ENCODE assay signal across 19 cellular contexts in genomic region chr2:75133621-75134020, GRCh38.
DNase-seq lines count a peak whose midpoint lies in the region; ATAC-seq and TF ChIP-seq lines count a peak whose summit lies in the region.
"Had no signal": no experiment of that assay in that cellular context is flagged by ENCODE, and none has a peak within 500 bp of the region (broad histone marks: within the 10 kb centered on the region; RNA-seq: fewer than 3 reads in every experiment).

No MANE protein-coding gene starts in this region.

- H4K91ac ChIP-seq in IMR-90 (ENCODE audit: insufficient read depth, low read depth, low read length), result no peak overlapping the region

- H3K36me3 Mint-ChIP-seq in stimulated activated effector memory CD8-positive, alpha-beta T cell treated with anti-CD3 and anti-CD28 coated beads, Interleukin-12 subunit alpha, Interleukin-12 subunit beta, amount 100 ng/mL, for 72 hours, result no peaks in the 10 kb centered on the region
- H3K36me3 Mint-ChIP-seq: CD4-positive, CD25-positive, alpha-beta regulatory T cell; CD8-positive, alpha-beta memory T cell had no signal

- H3K27me3 ChIP-seq in IMR-90 (ENCODE audit: control insufficient read depth, insufficient read depth, low read length) (no peaks in the 10 kb centered on the region), esophagus muscularis mucosa (no peaks in the 10 kb centered on the region), mesendoderm (ENCODE audit: insufficient read depth, low read length, poor library complexity) (no peaks in the 10 kb centered on the region), smooth muscle cell (ENCODE audit: low read depth) (no peaks in the 10 kb centered on the region)
- H3K27me3 ChIP-seq: BE2C had no signal

- H3K4me2 ChIP-seq in IMR-90 (ENCODE audit: low read depth, low read length) (no peak overlapping the region), mesendoderm (ENCODE audit: low read length) (no peak overlapping the region), smooth muscle cell (peak overlapping the region; percentile 48)

- H2BK15ac ChIP-seq in IMR-90 (ENCODE audit: low read depth, low read length) (no peak overlapping the region), mesendoderm (replicated peaks; ENCODE audit: low read depth) (no peak overlapping the region)

- H3K9me3 Mint-ChIP-seq in stimulated activated effector memory CD8-positive, alpha-beta T cell treated with anti-CD3 and anti-CD28 coated beads, Interleukin-12 subunit alpha, Interleukin-12 subunit beta, amount 100 ng/mL, for 72 hours, result no peaks in the 10 kb centered on the region
- H3K9me3 Mint-ChIP-seq: CD4-positive, CD25-positive, alpha-beta regulatory T cell had no signal

- H3K56ac ChIP-seq in IMR-90 (ENCODE audit: extremely low read depth, insufficient read depth, low read length), result no peak overlapping the region
- no peak overlapping the region for H3K56ac ChIP-seq in mesendoderm (ENCODE audit: low read length)

- H3K23ac ChIP-seq in IMR-90 (ENCODE audit: low read depth, low read length), result peak overlapping the region; percentile 44; the same call in 1 of the 2 replicates
- H3K23ac ChIP-seq in mesendoderm (ENCODE audit: low read length), result no peak overlapping the region

- H2BK120ac ChIP-seq in IMR-90 (ENCODE audit: low read depth, low read length) (no peak overlapping the region), mesendoderm (ENCODE audit: low read depth, low read length) (no peak overlapping the region)

- dilution Hi-C loops in IMR-90 (cut with HindIII; ENCODE audit: low sequenced_read_pairs, unreplicated experiment), result no loop called here

- no peak overlapping the region for H2AK5ac ChIP-seq in IMR-90 (ENCODE audit: low read depth, low read length)
- no peak overlapping the region for H2AK5ac ChIP-seq in mesendoderm (ENCODE audit: low read length)

- TF ChIP-seq EP300 in esophagus muscularis mucosa (IDR thresholded peaks at IDR 0.05), result no peak

- no peaks in the 10 kb centered on the region for H3K79me2 ChIP-seq in mesendoderm (ENCODE audit: control insufficient read depth, insufficient read depth, low read length)
- H3K79me2 ChIP-seq in smooth muscle cell (ENCODE audit: low read depth), result no peaks in the 10 kb centered on the region

- intact Hi-C loops in IMR-90 (cut with micrococcal nuclease) (no loop called here), esophagus muscularis mucosa (cut with DNase I) (no loop called here)

- no peak for DNase-seq in IMR-90
- peak; percentile 74 for DNase-seq in esophagus muscularis mucosa (ENCODE audit: extremely low spot score)
- peak; percentile 49 for DNase-seq in mesendoderm
- no peak for DNase-seq in smooth muscle cell (lab: John Stamatoyannopoulos, UW; ENCODE audit: unreplicated experiment)
- DNase-seq in coronary artery (ENCODE audit: low spot score), result no peak
- no peak for DNase-seq in activated CD4-positive, CD25-positive, alpha-beta regulatory T cell treated with anti-CD3 and anti-CD28 coated beads, Interleukin-2, amount 50 U/mL, for 72 hours
- DNase-seq in stimulated activated effector memory CD8-positive, alpha-beta T cell treated with anti-CD3 and anti-CD28 coated beads, Interleukin-12 subunit alpha, Interleukin-12 subunit beta, amount 100 ng/mL, for 72 hours (ENCODE audit: low spot score in 2 of 2), result no peak
- DNase-seq in HuH-7 (ENCODE audit: low spot score), result no peak
- DNase-seq: ACHN; BE2C; C1 segment of cervical spinal cord; CD4-positive, CD25-positive, alpha-beta regulatory T cell; CD8-positive, alpha-beta memory T cell; COR-L47; DMS 273 treated with DMSO at 0.1 percent for 48 hours; DMS53; DND-41; EL had no signal

- H3K9me3 ChIP-seq in IMR-90 (ENCODE audit: control insufficient read depth, insufficient read depth, low read length) (no peaks in the 10 kb centered on the region), esophagus muscularis mucosa (no peaks in the 10 kb centered on the region), smooth muscle cell (replicated peaks; ENCODE audit: low read depth) (no peaks in the 10 kb centered on the region)
- H3K9me3 ChIP-seq: BE2C, HAP-1 had no signal

- H4K8ac ChIP-seq in IMR-90 (ENCODE audit: low read depth in 2 of 2, low read length in 2 of 2) (no peak overlapping the region), mesendoderm (ENCODE audit: low read depth, low read length) (no peak overlapping the region)

- peaks cover 4% of the 10 kb centered on the region; the same call in 1 of the 2 replicates for H3K4me1 ChIP-seq in IMR-90 (ENCODE audit: control insufficient read depth, insufficient read depth, low read length)
- H3K4me1 ChIP-seq in esophagus muscularis mucosa, result peaks cover 0 to 9% (median 4%) of the 10 kb centered on the region in 4 donors
- H3K4me1 ChIP-seq in mesendoderm (ENCODE audit: control insufficient read depth, low read depth, low read length), result peaks cover 3% of the 10 kb centered on the region
- no peaks in the 10 kb centered on the region for H3K4me1 ChIP-seq in smooth muscle cell (ENCODE audit: low read depth)
- H3K4me1 ChIP-seq: BE2C, HAP-1 had no signal

- no peak for TF ChIP-seq CTCF in IMR-90 (conservative IDR thresholded peaks at IDR 0.05; ENCODE audit: low read depth, low read length)
- TF ChIP-seq CTCF in esophagus muscularis mucosa (IDR thresholded peaks at IDR 0.05), result no peak
- no peak for TF ChIP-seq CTCF in smooth muscle cell (IDR thresholded peaks at IDR 0.05; ENCODE audit: borderline replicate concordance, insufficient read depth, poor library complexity, severe bottlenecking)
- no peak for TF ChIP-seq CTCF in coronary artery (IDR thresholded peaks at IDR 0.05)

- H3K18ac ChIP-seq in IMR-90 (ENCODE audit: low read depth, low read length) (no peak overlapping the region), mesendoderm (ENCODE audit: low read length) (no peak overlapping the region)

- no peak overlapping the region for H3K27ac Mint-ChIP-seq in stimulated activated effector memory CD8-positive, alpha-beta T cell treated with anti-CD3 and anti-CD28 coated beads, Interleukin-12 subunit alpha, Interleukin-12 subunit beta, amount 100 ng/mL, for 72 hours
- H3K27ac Mint-ChIP-seq: CD4-positive, CD25-positive, alpha-beta regulatory T cell; CD8-positive, alpha-beta memory T cell had no signal

- no peak for TF ChIP-seq POLR2A in IMR-90 (IDR thresholded peaks at IDR 0.05; ENCODE audit: low read depth, low read length)
- no peak for TF ChIP-seq POLR2A in esophagus muscularis mucosa (IDR thresholded peaks at IDR 0.05; ENCODE audit: low read depth)

- H3K4ac ChIP-seq in IMR-90 (ENCODE audit: low read depth, low read length) (no peak overlapping the region), mesendoderm (ENCODE audit: low read depth, low read length) (no peak overlapping the region)

- H2AFZ ChIP-seq in IMR-90 (replicated peaks; ENCODE audit: low read length, poor library complexity), result no peak overlapping the region
- peak overlapping the region; percentile 54 for H2AFZ ChIP-seq in smooth muscle cell (ENCODE audit: low read depth)

- H3K4me3 ChIP-seq in IMR-90 (ENCODE audit: insufficient read depth, low read depth, low read length) (no peak overlapping the region), esophagus muscularis mucosa (no peak overlapping the region), mesendoderm (ENCODE audit: low read length) (no peak overlapping the region), smooth muscle cell (no peak overlapping the region), coronary artery (no peak overlapping the region)
- H3K4me3 ChIP-seq: HAP-1 had no signal

- peak overlapping the region; percentile 74 for H3K14ac ChIP-seq in IMR-90 (replicated peaks; ENCODE audit: low read depth, low read length)

- no peak overlapping the region for H4K5ac ChIP-seq in IMR-90 (ENCODE audit: low read depth, low read length)
- no peak overlapping the region for H4K5ac ChIP-seq in mesendoderm (ENCODE audit: low read length)

- no peak overlapping the region for H3K27ac ChIP-seq in IMR-90 (ENCODE audit: insufficient read depth, low read length)
- H3K27ac ChIP-seq in esophagus muscularis mucosa (replicated peaks in 1 of 4), result no peak overlapping the region
- no peak overlapping the region for H3K27ac ChIP-seq in mesendoderm (ENCODE audit: low read depth, low read length)
- H3K27ac ChIP-seq in smooth muscle cell (ENCODE audit: low read depth), result peak overlapping the region; percentile 74
- H3K27ac ChIP-seq in coronary artery, result no peak overlapping the region

- peak; percentile 37; the same call in 1 of the 2 replicates for ATAC-seq in IMR-90 (ENCODE audit: low read depth)
- ATAC-seq in stimulated activated effector memory CD8-positive, alpha-beta T cell treated with anti-CD3 and anti-CD28 coated beads, Interleukin-12 subunit alpha, Interleukin-12 subunit beta, amount 100 ng/mL, for 72 hours, result no peak

- H3F3A ChIP-seq in smooth muscle cell (ENCODE audit: low read depth), result no peaks in the 10 kb centered on the region

- WGBS in IMR-90 (ENCODE audit: extremely low coverage in 2 of 2, insufficient read length in 1 of 2), 2 experiments, result 100% methylated on average over 1 of the region's 6 CpGs; no CpG with 5 or more reads in 1 of the 2 experiments
- 69% methylated on average over 6 of the region's 6 CpGs for WGBS in esophagus muscularis mucosa
- no CpG with 5 or more reads among the region's 6 CpGs for WGBS in mesendoderm (ENCODE audit: extremely low coverage, insufficient coverage, low lambda C conversion rate)
- 67% methylated on average over 6 of the region's 6 CpGs for WGBS in smooth muscle cell (ENCODE audit: low lambda C conversion rate)

- in situ Hi-C loops in IMR-90 (cut with MboI; ENCODE audit: low sequenced_read_pairs), result no loop called here

- no peaks in the 10 kb centered on the region for H3K36me3 ChIP-seq in IMR-90 (ENCODE audit: control insufficient read depth, insufficient read depth, low read length)
- H3K36me3 ChIP-seq in esophagus muscularis mucosa, result no peaks in the 10 kb centered on the region
- no peaks in the 10 kb centered on the region for H3K36me3 ChIP-seq in mesendoderm (ENCODE audit: control insufficient read depth, insufficient read depth, low read length)
- no peaks in the 10 kb centered on the region for H3K36me3 ChIP-seq in smooth muscle cell (ENCODE audit: low read depth)
- H3K36me3 ChIP-seq: BE2C, HAP-1 had no signal

- no peaks in the 10 kb centered on the region for H3K4me1 Mint-ChIP-seq in stimulated activated effector memory CD8-positive, alpha-beta T cell treated with anti-CD3 and anti-CD28 coated beads, Interleukin-12 subunit alpha, Interleukin-12 subunit beta, amount 100 ng/mL, for 72 hours
- H3K4me1 Mint-ChIP-seq: CD4-positive, CD25-positive, alpha-beta regulatory T cell; CD8-positive, alpha-beta memory T cell had no signal

- no peak overlapping the region for H3K4me3 Mint-ChIP-seq in stimulated activated effector memory CD8-positive, alpha-beta T cell treated with anti-CD3 and anti-CD28 coated beads, Interleukin-12 subunit alpha, Interleukin-12 subunit beta, amount 100 ng/mL, for 72 hours
- H3K4me3 Mint-ChIP-seq: CD4-positive, CD25-positive, alpha-beta regulatory T cell; CD8-positive, alpha-beta memory T cell had no signal

- CTCF ChIA-PET in IMR-90 (lab: Yijun Ruan, JAX), result no interaction called here

- no peak overlapping the region for H2AK9ac ChIP-seq in IMR-90 (replicated peaks; ENCODE audit: low read depth, low read length, poor library complexity)

- POLR2A ChIA-PET in IMR-90 (lab: Charles Lee; ENCODE audit: unreplicated experiment), result no interaction called here

- H2BK5ac ChIP-seq in IMR-90 (ENCODE audit: low read depth, low read length, poor library complexity, severe bottlenecking), result no peak overlapping the region
- no peak overlapping the region for H2BK5ac ChIP-seq in mesendoderm (ENCODE audit: low read length)

- H3K79me1 ChIP-seq in IMR-90 (ENCODE audit: low read depth in 1 of 2, low read length in 2 of 2), result no peaks in the 10 kb centered on the region
- H3K79me1 ChIP-seq in mesendoderm (ENCODE audit: low read length), result no peaks in the 10 kb centered on the region

- H3K9me1 ChIP-seq in IMR-90 (ENCODE audit: insufficient read depth, low read length), result no peaks in the 10 kb centered on the region; the same call in 1 of the 2 replicates

- TF ChIP-seq RAD21 in IMR-90 (IDR thresholded peaks at IDR 0.05; ENCODE audit: low read length), result no peak

- H4K20me1 ChIP-seq in IMR-90 (ENCODE audit: insufficient read depth, low read length) (no peaks in the 10 kb centered on the region), smooth muscle cell (ENCODE audit: low read depth) (no peaks in the 10 kb centered on the region)

- BruUV-seq in IMR-90 (replicated peaks; lab: Mats Ljungman, UMichigan), result no TSS peak

- H3K9ac ChIP-seq in IMR-90 (ENCODE audit: low read depth, low read length) (no peak overlapping the region), mesendoderm (ENCODE audit: low read length) (no peak overlapping the region), smooth muscle cell (ENCODE audit: low read depth) (peak overlapping the region; percentile 26)

- H2BK20ac ChIP-seq in IMR-90 (ENCODE audit: low read depth, low read length), result no peak overlapping the region

Comparison
In these comparisons a context has a peak if more than half of its experiments do, and no peak if none do; other contexts are left out.
1. DNase-seq: peak in esophagus muscularis mucosa (single experiment) and mesendoderm (single experiment); none in IMR-90 (single experiment), smooth muscle cell (single experiment), coronary artery (single experiment), activated CD4-positive, CD25-positive, alpha-beta regulatory T cell treated with anti-CD3 and anti-CD28 coated beads, Interleukin-2, amount 50 U/mL, for 72 hours (single experiment), stimulated activated effector memory CD8-positive, alpha-beta T cell treated with anti-CD3 and anti-CD28 coated beads, Interleukin-12 subunit alpha, Interleukin-12 subunit beta, amount 100 ng/mL, for 72 hours (0 of 2) and HuH-7 (single experiment).